1 cellular context compared by ENCODE assay signal in the genomic region with DNA sequence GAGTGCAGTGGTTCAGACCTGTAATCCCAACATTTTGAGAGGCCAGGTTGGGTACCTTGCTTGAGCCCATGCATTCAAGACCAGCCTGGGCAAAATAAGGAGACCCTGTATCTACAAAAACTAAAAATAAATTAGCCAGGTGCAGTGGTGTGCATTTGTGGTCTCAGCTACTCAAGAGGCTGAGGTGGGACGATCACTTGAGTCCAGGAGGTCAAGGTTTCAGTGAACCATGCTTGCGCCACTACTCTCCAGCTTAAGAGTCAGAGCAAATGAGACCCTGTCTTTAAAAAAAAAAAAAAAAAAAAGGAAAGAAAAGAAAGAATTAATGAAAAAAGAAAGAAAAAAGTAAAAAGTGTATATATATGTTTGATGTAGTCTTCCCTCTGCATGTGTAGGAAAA.
TF ChIP-seq lines count a peak whose summit lies in the region.

No MANE protein-coding gene starts in this region.

TF ChIP-seq in H1, 55 proteins besides CTCF, POLR2A, EP300 and RAD21 (continued from another document):
- no peak for TF ChIP-seq FOSL1 (IDR thresholded peaks at IDR 0.05; ENCODE audit: insufficient read depth, low read depth, low read length)
- no peak for TF ChIP-seq RBBP5 (IDR thresholded peaks at IDR 0.05; ENCODE audit: borderline replicate concordance, low read depth, low read length)
- no peak for TF ChIP-seq CTBP2 (IDR thresholded peaks at IDR 0.05; ENCODE audit: borderline replicate concordance, insufficient read depth, insufficient read length, low read length)
- no peak for TF ChIP-seq GTF2F1 (IDR thresholded peaks at IDR 0.05; ENCODE audit: borderline replicate concordance, low read depth, low read length)
- no peak for TF ChIP-seq KDM1A (IDR thresholded peaks at IDR 0.05; ENCODE audit: borderline replicate concordance, low read length)
- TF ChIP-seq SAP30 (IDR thresholded peaks at IDR 0.05; ENCODE audit: insufficient read depth, insufficient replicate concordance, low read length) = no peak
- no peak for TF ChIP-seq SIN3A (conservative IDR thresholded peaks at IDR 0.05 in 1 of 2, IDR thresholded peaks at IDR 0.05 in 1 of 2; ENCODE audit: low read depth in 1 of 2, low read length in 2 of 2)
- no peak for TF ChIP-seq HDAC2 (IDR thresholded peaks at IDR 0.05; ENCODE audit: borderline replicate concordance in 1 of 2, low read depth in 2 of 2, low read length in 2 of 2)
- TF ChIP-seq SP4 (IDR thresholded peaks at IDR 0.05; ENCODE audit: low read length) = no peak
- no peak for TF ChIP-seq EZH2 (IDR thresholded peaks at IDR 0.05; ENCODE audit: low read depth, low read length, severe bottlenecking)
- TF ChIP-seq CBX8 (IDR thresholded peaks at IDR 0.05; ENCODE audit: borderline replicate concordance, low read depth, low read length) = no peak
- no peak for TF ChIP-seq HDAC6 (IDR thresholded peaks at IDR 0.05; ENCODE audit: low read depth, low read length)
- no peak for TF ChIP-seq JUN (IDR thresholded peaks at IDR 0.05; ENCODE audit: low read depth, low read length)
